In the genomic region with DNA sequence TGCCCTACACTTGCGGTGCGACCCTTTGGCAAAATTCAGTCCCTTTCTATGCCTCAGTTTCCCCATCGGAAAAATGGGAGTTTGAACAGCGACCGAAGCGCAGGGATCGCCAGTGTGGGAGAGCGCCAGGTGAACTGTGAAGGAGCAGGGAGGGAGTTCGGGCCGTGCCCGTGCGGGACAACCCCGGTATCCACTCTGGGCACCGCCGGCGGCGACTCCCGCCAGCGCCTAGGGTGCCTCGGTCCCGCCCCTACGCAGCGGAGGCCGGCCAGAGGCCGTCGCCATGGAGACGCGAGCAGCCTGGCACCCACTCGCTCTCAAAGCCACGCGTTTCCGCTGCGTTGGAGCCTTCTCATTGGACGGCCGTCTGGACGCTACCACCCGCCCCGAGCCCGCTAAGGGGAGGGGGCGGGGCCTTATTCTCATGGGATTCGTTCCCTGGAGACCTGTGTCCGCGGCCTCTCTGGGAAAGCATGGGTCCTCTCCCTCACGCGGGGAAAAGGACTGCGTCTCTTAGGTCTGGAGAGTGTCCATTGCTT, we compare ENCODE assay signal across 8 cellular contexts. TPM values are rescaled to one million over a fixed set of nuclear protein-coding genes. Genes with fewer than 3 reads are reported as not detected.
DNase-seq lines count a peak whose midpoint lies in the region; ATAC-seq, FAIRE-seq and TF ChIP-seq lines count a peak whose summit lies in the region.

No MANE protein-coding gene starts in this region.

- peaks cover 22% of the 10 kb centered on the region for H3K4me1 ChIP-seq in keratinocyte (ENCODE audit: control insufficient read depth, extremely low read depth, insufficient read depth, low read length)

- TF ChIP-seq CTCF in keratinocyte (optimal IDR thresholded peaks at IDR 0.05 in 1 of 3, IDR thresholded peaks at IDR 0.05 in 1 of 3, conservative IDR thresholded peaks at IDR 0.05 in 1 of 3; ENCODE audit: extremely low read depth in 1 of 3, insufficient read depth in 2 of 3, low read length in 3 of 3), result no peak

- peaks cover 11% of the 10 kb centered on the region for H4K20me1 ChIP-seq in keratinocyte (ENCODE audit: control insufficient read depth, extremely low read depth, insufficient read depth, low read length)

- H2AFZ ChIP-seq in keratinocyte (ENCODE audit: control insufficient read depth, low read length), result peak overlapping the region; percentile 97

- peak overlapping the region; percentile 95 for H3K27ac ChIP-seq in keratinocyte (ENCODE audit: control insufficient read depth, insufficient read depth, low read length)

- ATAC-seq in GM19023 (IDR thresholded peaks at IDR 0.05; ENCODE audit: unreplicated experiment), result peak; percentile 72
- peak; percentile 73 for ATAC-seq in HG03196 (IDR thresholded peaks at IDR 0.05; ENCODE audit: unreplicated experiment)

- FAIRE-seq in keratinocyte (lab: Jason Lieb, UNC), result peak; percentile 74

- H3K4me3 ChIP-seq in keratinocyte (ENCODE audit: control insufficient read depth in 2 of 3, extremely low read depth in 1 of 3, insufficient read depth in 2 of 3, low read depth in 1 of 3, low read length in 3 of 3), result peak overlapping the region; percentile 82 to 95 (median 83)

- dilution Hi-C loops in keratinocyte (cut with MboI; ENCODE audit: extremely low pct_ligation_motif_present, low sequenced_read_pairs), result no loop called here

- no peaks in the 10 kb centered on the region for H3K27me3 ChIP-seq in keratinocyte (ENCODE audit: control insufficient read depth, extremely low read depth, insufficient read depth, low read length)

- peaks cover 42% of the 10 kb centered on the region for H3K79me2 ChIP-seq in keratinocyte (ENCODE audit: control insufficient read depth, insufficient read depth, low read length)

- no peaks in the 10 kb centered on the region for H3K36me3 ChIP-seq in keratinocyte (ENCODE audit: control insufficient read depth in 2 of 2, extremely low read depth in 1 of 2, insufficient read depth in 2 of 2, low read length in 2 of 2)

- H3K9me3 ChIP-seq in keratinocyte (ENCODE audit: control insufficient read depth, low read depth, low read length), result no peaks in the 10 kb centered on the region

- no peaks in the 10 kb centered on the region for H3K9me1 ChIP-seq in keratinocyte (ENCODE audit: control insufficient read depth, extremely low read depth, insufficient read depth, low read length)

- peak overlapping the region; percentile 93 for H3K4me2 ChIP-seq in keratinocyte (ENCODE audit: control insufficient read depth, extremely low read depth, insufficient read depth, low read depth, low read length)

- H3K9ac ChIP-seq in keratinocyte (ENCODE audit: control insufficient read depth, extremely low read depth, insufficient read depth, low read length), result peak overlapping the region; percentile 91

- peak; percentile 97 for DNase-seq in AG08396 (ENCODE audit: low spot score)
- peak; percentile 99 for DNase-seq in NCI-H345 (lab: John Stamatoyannopoulos, UW)
- DNase-seq in activated CD4-positive, CD25-positive, alpha-beta regulatory T cell treated with anti-CD3 and anti-CD28 coated beads, Interleukin-2, amount 50 U/mL, for 16 hours (ENCODE audit: low read depth, low spot score), result peak; percentile 93
- peak; percentile 97 for DNase-seq in cerebellar cortex (ENCODE audit: low spot score)
- DNase-seq in keratinocyte (ENCODE audit: low read depth, low spot score), result peak; percentile 85
- DNase-seq in stimulated activated CD4-positive, alpha-beta T cell treated with anti-CD3 and anti-CD28 coated beads, Interleukin-15, amount 100 ng/mL, for 1 hour (ENCODE audit: low read depth in 1 of 2, low spot score in 1 of 2), result peak; percentile 91 to 92

RNA-seq across cellular contexts. Expression of gene MLEC, which starts 0.7 kb away (rescaled TPM):
- 38.8 to 65.2 TPM (median 46.7 TPM) in 3 replicates for polyA plus RNA-seq in keratinocyte
- 34.8 TPM for polyA plus RNA-seq in keratinocyte (2011; ENCODE audit: low read depth)
- polyA plus RNA-seq in keratinocyte (2011; cell fraction: cytosol; rRNA removed), result 41.7 and 42.4 TPM in 2 replicates
- polyA plus RNA-seq in keratinocyte (2011; cell fraction: nucleus; rRNA removed), result 53.4 and 59.7 TPM in 2 replicates
- 32.2 and 71.1 TPM in 2 replicates for polyA plus RNA-seq in keratinocyte (2012; ENCODE audit: low replicate concordance)
- polyA minus RNA-seq in keratinocyte, result 52.8 to 79.7 TPM (median 56.2 TPM) in 3 replicates
- polyA minus RNA-seq in keratinocyte (2011; cell fraction: cytosol; rRNA and poly(A)+ RNA removed), result 41.1 TPM
- polyA minus RNA-seq in keratinocyte (2011; cell fraction: nucleus; rRNA and poly(A)+ RNA removed), result 37.7 and 86.7 TPM in 2 replicates

RNA-seq across cellular contexts. Expression of gene UNC119B, which starts 24.0 kb away (rescaled TPM):
- polyA plus RNA-seq in keratinocyte, result 22.0 to 22.8 TPM (median 22.1 TPM) in 3 replicates
- polyA plus RNA-seq in keratinocyte (2011; ENCODE audit: low read depth), result 6.2 TPM
- 20.2 and 26.4 TPM in 2 replicates for polyA plus RNA-seq in keratinocyte (2011; cell fraction: cytosol; rRNA removed)
- 25.0 and 27.4 TPM in 2 replicates for polyA plus RNA-seq in keratinocyte (2011; cell fraction: nucleus; rRNA removed)
- polyA plus RNA-seq in keratinocyte (2012; ENCODE audit: low replicate concordance), result 15.8 and 16.9 TPM in 2 replicates
- 13.0 to 23.7 TPM (median 21.0 TPM) in 3 replicates for polyA minus RNA-seq in keratinocyte
- polyA minus RNA-seq in keratinocyte (2011; cell fraction: cytosol; rRNA and poly(A)+ RNA removed), result 20.3 TPM
- polyA minus RNA-seq in keratinocyte (2011; cell fraction: nucleus; rRNA and poly(A)+ RNA removed), result 11.0 and 16.7 TPM in 2 replicates

RNA-seq across cellular contexts. Expression of gene ACADS, which starts 39.4 kb away (rescaled TPM):
- polyA plus RNA-seq in keratinocyte, result 2.2 to 3.8 TPM (median 2.8 TPM) in 3 replicates
- 0.80 TPM for polyA plus RNA-seq in keratinocyte (2011; ENCODE audit: low read depth)
- 1.3 and 3.4 TPM in 2 replicates for polyA plus RNA-seq in keratinocyte (2011; cell fraction: cytosol; rRNA removed)
- polyA plus RNA-seq in keratinocyte (2011; cell fraction: nucleus; rRNA removed), result 2.4 and 3.5 TPM in 2 replicates
- 3.0 and 4.6 TPM in 2 replicates for polyA plus RNA-seq in keratinocyte (2012; ENCODE audit: low replicate concordance)
- polyA minus RNA-seq in keratinocyte, result 1.1 to 3.0 TPM (median 1.3 TPM) in 3 replicates
- polyA minus RNA-seq in keratinocyte (2011; cell fraction: cytosol; rRNA and poly(A)+ RNA removed), result 4.2 TPM
- 2.3 and 2.4 TPM in 2 replicates for polyA minus RNA-seq in keratinocyte (2011; cell fraction: nucleus; rRNA and poly(A)+ RNA removed)

RNA-seq across cellular contexts. Expression of gene CABP1, which starts 45.8 kb away (rescaled TPM):
- polyA plus RNA-seq in keratinocyte, result 0.04 TPM in 2 of 3 replicates, not detected in the other
- not detected for polyA plus RNA-seq in keratinocyte (2011; ENCODE audit: low read depth)
- not detected in 2 replicates for polyA plus RNA-seq in keratinocyte (2011; cell fraction: cytosol; rRNA removed)
- 0.08 and 0.16 TPM in 2 replicates for polyA plus RNA-seq in keratinocyte (2011; cell fraction: nucleus; rRNA removed)
- polyA plus RNA-seq in keratinocyte (2012; ENCODE audit: low replicate concordance), result not detected in 2 replicates
- not detected in 3 replicates for polyA minus RNA-seq in keratinocyte
- not detected for polyA minus RNA-seq in keratinocyte (2011; cell fraction: cytosol; rRNA and poly(A)+ RNA removed)
- not detected in 2 replicates for polyA minus RNA-seq in keratinocyte (2011; cell fraction: nucleus; rRNA and poly(A)+ RNA removed)

Comparison
In these comparisons a context has a peak if more than half of its experiments do, and no peak if none do; other contexts are left out.
1. Peak in every context shown above with its lines: DNase-seq, ATAC-seq, H3K4me3 ChIP-seq and H3K27ac ChIP-seq.